1 cellular context compared by ENCODE assay signal in genomic region chr13:99956473-99957349, GRCh38.
TF ChIP-seq lines count a peak whose summit lies in the region.

No MANE protein-coding gene starts in this region.

TF ChIP-seq in SK-N-SH treated with all-trans-retinoic acid at 6 μM for 48 hours, 23 proteins besides CTCF, POLR2A, EP300 and RAD21 (continued from another document):
- TF ChIP-seq TSHZ2 (CRISPR knock-in tag; IDR thresholded peaks at IDR 0.05) = no peak
- TF ChIP-seq PATZ1 (CRISPR knock-in tag; IDR thresholded peaks at IDR 0.05; ENCODE audit: borderline replicate concordance) = no peak
